ENCODE assay signal across 8 cellular contexts in the genomic region with DNA sequence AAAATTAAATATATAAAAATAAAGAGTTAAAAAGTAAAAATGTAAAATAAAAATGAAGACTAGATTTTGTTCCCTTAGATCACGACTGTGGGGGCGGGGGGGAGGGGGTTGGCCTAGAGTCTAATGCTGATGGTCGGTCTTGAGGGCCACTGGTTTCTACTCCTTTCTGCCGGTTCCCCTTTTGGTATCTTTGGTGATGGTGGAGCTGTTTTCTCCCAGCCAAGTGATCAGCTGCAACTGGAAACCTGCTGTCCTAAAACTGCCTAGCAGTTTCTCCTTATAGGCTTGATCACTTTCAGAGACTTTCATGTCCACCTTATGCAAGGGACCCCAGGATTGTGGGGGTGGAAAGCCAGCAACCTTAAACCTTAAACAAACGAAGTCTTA. TPM values are rescaled to one million over a fixed set of nuclear protein-coding genes. Genes with fewer than 3 reads are reported as not detected.
DNase-seq lines count a peak whose midpoint lies in the region; ATAC-seq and TF ChIP-seq lines count a peak whose summit lies in the region.

No MANE protein-coding gene starts in this region.

- peaks cover 23% of the 10 kb centered on the region for H3K36me3 ChIP-seq in Panc1 (ENCODE audit: control insufficient read depth, insufficient read depth, low read length)
- peaks cover 13% of the 10 kb centered on the region for H3K36me3 ChIP-seq in osteoblast (ENCODE audit: insufficient read depth, low read length)

- H3K4me2 ChIP-seq in osteoblast (ENCODE audit: insufficient read depth, low read length) = peak overlapping the region; percentile 98

- POLR2A ChIA-PET in Panc1 (lab: Charles Lee) = no interaction called here

- BruUV-seq in Panc1 (replicated peaks; lab: Mats Ljungman, UMichigan) = no TSS peak

- H3K4me3 ChIP-seq in GM12875 (ENCODE audit: low read depth, low read length) (peak overlapping the region; percentile 81), Panc1 (ENCODE audit: low read depth in 2 of 2, low read length in 2 of 2) (peak overlapping the region; percentile 96 to 100), osteoblast (ENCODE audit: insufficient read depth, low read length) (peak overlapping the region; percentile 90)

- H3K27ac ChIP-seq in 22Rv1 (peak overlapping the region; percentile 85), Panc1 (ENCODE audit: low read length) (peak overlapping the region; percentile 98), osteoblast (ENCODE audit: low read depth, low read length) (no peak overlapping the region)

- no peak overlapping the region for H3K27ac Mint-ChIP-seq in endothelial cell (ENCODE audit: unreplicated experiment)

- H3K27me3 ChIP-seq in Panc1 (ENCODE audit: control insufficient read depth, insufficient read depth, low read length) (no peaks in the 10 kb centered on the region), osteoblast (ENCODE audit: insufficient read depth, low read length) (no peaks in the 10 kb centered on the region)

- DNase-seq in Panc1 (ENCODE audit: low read depth, low spot score) = no peak
- DNase-seq in endothelial cell (ENCODE audit: low spot score) = no peak
- peak; percentile 84 for DNase-seq in osteoblast (ENCODE audit: insufficient read length, low spot score, missing footprints)

- no peaks in the 10 kb centered on the region for H3K9me3 Mint-ChIP-seq in endothelial cell (ENCODE audit: unreplicated experiment)

- CTCF ChIA-PET in Panc1 (lab: Charles Lee) = no interaction called here

- H3K4me3 Mint-ChIP-seq in endothelial cell (ENCODE audit: unreplicated experiment) = peak overlapping the region; percentile 79

- H3K79me2 ChIP-seq in osteoblast (ENCODE audit: insufficient read depth, low read length) = peaks cover 91% of the 10 kb centered on the region

- intact Hi-C loops in Panc1 (cut with micrococcal nuclease; ENCODE audit: unreplicated experiment) = loop anchor here (10.0 kb wide), 2 partner anchors 80 to 110 kb away; a partner anchor contains a TSS

- H3K36me3 Mint-ChIP-seq in endothelial cell (ENCODE audit: low read depth, unreplicated experiment) = peaks cover 19% of the 10 kb centered on the region

- H3K9me3 ChIP-seq in Panc1 (ENCODE audit: control insufficient read depth, insufficient read depth, low read depth, low read length) = no peaks in the 10 kb centered on the region
- no peaks in the 10 kb centered on the region for H3K9me3 ChIP-seq in osteoblast (ENCODE audit: low read depth, low read length)

- H4K20me1 ChIP-seq in osteoblast (ENCODE audit: insufficient read depth, low read length) = peaks cover 20% of the 10 kb centered on the region

- H3K4me1 ChIP-seq in Panc1 (ENCODE audit: control insufficient read depth, insufficient read depth, low read length) (peaks cover 34% of the 10 kb centered on the region), osteoblast (ENCODE audit: insufficient read depth, low read length) (peaks cover 11% of the 10 kb centered on the region)

- TF ChIP-seq CTCF in 22Rv1 (IDR thresholded peaks at IDR 0.05) = no peak
- no peak for TF ChIP-seq CTCF in GM12875 (IDR thresholded peaks at IDR 0.05; ENCODE audit: borderline replicate concordance, insufficient read depth, low read depth, low read length)
- no peak for TF ChIP-seq CTCF in Panc1 (IDR thresholded peaks at IDR 0.05)
- TF ChIP-seq CTCF in endothelial cell (IDR thresholded peaks at IDR 0.05; ENCODE audit: unreplicated experiment) = no peak
- no peak for TF ChIP-seq CTCF in osteoblast (IDR thresholded peaks at IDR 0.05; ENCODE audit: extremely low read depth, low read depth, low read length)

- peaks cover 9% of the 10 kb centered on the region for H3K4me1 Mint-ChIP-seq in endothelial cell (ENCODE audit: unreplicated experiment)

- in situ Hi-C loops in Panc1 (cut with HindIII; ENCODE audit: low pct_unique_long_range_greater_than_20kb, low sequenced_read_pairs) = no loop called here

- ATAC-seq in Panc1 (no peak), HG03378 (IDR thresholded peaks at IDR 0.05; ENCODE audit: unreplicated experiment) (no peak), GM21529 (IDR thresholded peaks at IDR 0.05; ENCODE audit: unreplicated experiment) (no peak), HG02588 (IDR thresholded peaks at IDR 0.05; ENCODE audit: unreplicated experiment) (no peak)

- H3K27me3 Mint-ChIP-seq in endothelial cell (ENCODE audit: unreplicated experiment) = peaks cover 11% of the 10 kb centered on the region

- H2AFZ ChIP-seq in osteoblast (ENCODE audit: low read length) = no peak overlapping the region

RNA-seq across cellular contexts. Expression of a gene that starts 1.1 kb away (rescaled TPM):
- 30.4 TPM for total RNA-seq in Panc1 (2021; ENCODE audit: unreplicated experiment)
- 21.6 TPM for polyA plus RNA-seq in Panc1 (2012; ENCODE audit: insufficient read length)
- total RNA-seq in endothelial cell (ENCODE audit: unreplicated experiment) = 21.6 TPM
- total RNA-seq in osteoblast = 8.8 and 9.4 TPM in 2 replicates

RNA-seq across cellular contexts. Expression of a gene that starts 1.5 kb away (rescaled TPM):
- total RNA-seq in Panc1 (2021; ENCODE audit: unreplicated experiment) (125 TPM), endothelial cell (ENCODE audit: unreplicated experiment) (70.2 TPM), osteoblast (32.7 and 39.4 TPM in 2 replicates)
- 105 TPM for polyA plus RNA-seq in Panc1 (2012; ENCODE audit: insufficient read length)
